24 cellular contexts compared by ENCODE assay signal in genomic region chr5:124263172-124263571, GRCh38.
A peak's percentile ranks its signal among the peaks of the same experiment; 100 is the strongest.
DNase-seq lines count a peak whose midpoint lies in the region; TF ChIP-seq lines count a peak whose summit lies in the region.
"Had no signal": no experiment of that assay in that cellular context is flagged by ENCODE, and none has a peak within 500 bp of the region (broad histone marks: within the 10 kb centered on the region; RNA-seq: fewer than 3 reads in every experiment).

No MANE protein-coding gene starts in this region.

- no peaks in the 10 kb centered on the region for H3K79me1 ChIP-seq in mesendoderm (ENCODE audit: low read length)

- peak overlapping the region; percentile 94 for H2BK15ac ChIP-seq in mesendoderm (replicated peaks; ENCODE audit: low read depth)

- H3K9me3 ChIP-seq in HUES64 (ENCODE audit: insufficient read depth, low read depth, low read length) (no peaks in the 10 kb centered on the region), spleen (no peaks in the 10 kb centered on the region)
- H3K9me3 ChIP-seq: BLaER1, Caco-2, thoracic aorta had no signal

- H3K9ac ChIP-seq in HUES64 (ENCODE audit: low read depth, low read length) (no peak overlapping the region), mesendoderm (ENCODE audit: low read length) (no peak overlapping the region)
- H3K9ac ChIP-seq: BLaER1 had no signal

- TF ChIP-seq POLR2A in spleen (IDR thresholded peaks at IDR 0.05): no peak

- H3K27me3 ChIP-seq in HUES64 (ENCODE audit: insufficient read depth, low read length): no peaks in the 10 kb centered on the region
- no peaks in the 10 kb centered on the region for H3K27me3 ChIP-seq in mesendoderm (ENCODE audit: insufficient read depth, low read length, poor library complexity)
- no peaks in the 10 kb centered on the region; the same call in 1 of the 2 replicates for H3K27me3 ChIP-seq in H7 (ENCODE audit: control insufficient read depth, insufficient read depth, low read length)
- no peaks in the 10 kb centered on the region for H3K27me3 ChIP-seq in spleen (replicated peaks in 1 of 7)
- H3K27me3 ChIP-seq: BLaER1 had no signal

- no peak overlapping the region for H3K4me2 ChIP-seq in mesendoderm (ENCODE audit: low read length)
- H3K4me2 ChIP-seq: BLaER1 had no signal

- no peak overlapping the region for H2BK120ac ChIP-seq in mesendoderm (ENCODE audit: low read depth, low read length)

- peaks cover 49% of the 10 kb centered on the region for H3K4me1 ChIP-seq in HUES64 (ENCODE audit: insufficient read depth, low read length)
- peaks cover 15% of the 10 kb centered on the region for H3K4me1 ChIP-seq in mesendoderm (ENCODE audit: control insufficient read depth, low read depth, low read length)
- H3K4me1 ChIP-seq in spleen: no peaks in the 10 kb centered on the region

- no peak overlapping the region for H4K8ac ChIP-seq in mesendoderm (ENCODE audit: low read depth, low read length)

- H3K4me3 ChIP-seq in HUES64 (ENCODE audit: low read length) (no peak overlapping the region), mesendoderm (ENCODE audit: low read length) (no peak overlapping the region), H7 (ENCODE audit: insufficient read depth, low read depth, low read length) (no peak overlapping the region), spleen (no peak overlapping the region)
- H3K4me3 ChIP-seq: BLaER1, GM12878, thoracic aorta had no signal

- no peak overlapping the region for H2AK5ac ChIP-seq in mesendoderm (ENCODE audit: low read length)

- H3K56ac ChIP-seq in mesendoderm (ENCODE audit: low read length): no peak overlapping the region

- H2BK5ac ChIP-seq in mesendoderm (ENCODE audit: low read length): no peak overlapping the region

- no peak overlapping the region for H3K23ac ChIP-seq in mesendoderm (ENCODE audit: low read length)

- no peak overlapping the region for H4K5ac ChIP-seq in mesendoderm (ENCODE audit: low read length)

- TF ChIP-seq CTCF in spleen (IDR thresholded peaks at IDR 0.05 in 8 of 11, conservative IDR thresholded peaks at IDR 0.05 in 3 of 11): no peak

- H3K27ac ChIP-seq in HUES64 (ENCODE audit: low read depth, low read length) (peak overlapping the region; percentile 81; the same call in 1 of the 2 replicates), caudate nucleus (ENCODE audit: low read depth, low read length) (peak overlapping the region; percentile 94), mesendoderm (ENCODE audit: low read depth, low read length) (no peak overlapping the region), spleen (no peak overlapping the region)
- H3K27ac ChIP-seq: BLaER1, thoracic aorta had no signal

- 63% methylated on average over 1 of the region's 1 CpG for WGBS in HUES64
- WGBS in mesendoderm (ENCODE audit: extremely low coverage, insufficient coverage, low lambda C conversion rate): no CpG with 5 or more reads among the region's 1 CpG
- WGBS in spleen, 5 donors: 91 to 95% (median 94%) methylated on average over 1 of the region's 1 CpG

- DNase-seq in DMS53 (lab: John Stamatoyannopoulos, UW) (peak; percentile 62), caudate nucleus (lab: John Stamatoyannopoulos, UW) (no peak), mesendoderm (no peak), foreskin melanocyte (no peak), H7 (no peak), midbrain (lab: John Stamatoyannopoulos, UW) (no peak), spleen (no peak)
- DNase-seq: activated CD4-positive, alpha-beta T cell treated with anti-CD3 and anti-CD28 coated beads, Interleukin-2, amount 50 U/mL, for 1 hour; Caco-2; central memory CD4-positive, alpha-beta T cell; dermis blood vessel endothelial cell; IMR-90; naive thymus-derived CD4-positive, alpha-beta T cell; NCI-H1417 treated with DMSO at 0.1 percent for 48 hours; NCI-H2171; right cardiac atrium; stimulated activated CD4-positive, alpha-beta T cell treated with anti-CD3 and anti-CD28 coated beads, Interleukin-12 subunit alpha, Interleukin-12 subunit beta, amount 100 ng/mL, for 4 hours; stimulated activated CD4-positive, alpha-beta T cell treated with anti-CD3 and anti-CD28 coated beads, Interleukin-4, amount 100 ng/mL, for 24 hours; stimulated activated naive B cell treated with anti-CD40 and anti-IgM and Interleukin-4, amounts not matched to agents 10 μg/mL and 1 μg/mL and 100 μg/mL, for 72 hours; T-helper 9 cell had no signal

- intact Hi-C loops in spleen (cut with DNase I; ENCODE audit: low total_unique reads): no loop called here

- H3K36me3 ChIP-seq in HUES64 (ENCODE audit: insufficient read depth, low read length) (no peaks in the 10 kb centered on the region), mesendoderm (ENCODE audit: control insufficient read depth, insufficient read depth, low read length) (no peaks in the 10 kb centered on the region), H7 (replicated peaks; ENCODE audit: control insufficient read depth, insufficient read depth, low read length) (no peaks in the 10 kb centered on the region), spleen (no peaks in the 10 kb centered on the region)
- H3K36me3 ChIP-seq: BLaER1, thoracic aorta had no signal

- no peak overlapping the region for H3K18ac ChIP-seq in mesendoderm (ENCODE audit: low read length)

- no peaks in the 10 kb centered on the region for H3K79me2 ChIP-seq in mesendoderm (ENCODE audit: control insufficient read depth, insufficient read depth, low read length)

- H3K4ac ChIP-seq in mesendoderm (ENCODE audit: low read depth, low read length): no peak overlapping the region

Comparison
In these comparisons a context has a peak if more than half of its experiments do, and no peak if none do; other contexts are left out.
1. H3K27ac ChIP-seq: peak in HUES64 (single experiment) and caudate nucleus (single experiment); none in mesendoderm (single experiment) and spleen (0 of 8).